In the genomic region with DNA sequence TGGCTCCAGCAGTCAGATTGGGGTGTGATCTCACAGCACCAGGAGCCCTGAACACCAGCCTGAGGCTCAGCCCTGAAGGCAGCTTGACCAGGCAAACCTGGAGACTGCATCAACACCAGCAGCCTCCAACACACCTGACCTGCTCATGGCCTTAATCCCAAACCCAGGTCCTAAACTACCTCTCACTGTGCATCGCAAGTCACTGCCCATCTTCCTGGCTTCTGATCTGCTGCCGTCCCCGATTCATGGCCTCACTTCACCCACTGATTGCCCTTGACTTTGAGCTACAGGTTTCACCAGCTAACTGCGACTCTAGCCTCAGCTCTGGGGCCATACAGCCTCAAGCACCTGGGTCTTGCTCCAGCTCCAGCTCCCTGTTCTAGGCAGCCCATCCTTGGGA, we compare ENCODE assay signal across 24 cellular contexts.
"Had no signal": no experiment of that assay in that cellular context is flagged by ENCODE, and none has a peak within 500 bp of the region (broad histone marks: within the 10 kb centered on the region; RNA-seq: fewer than 3 reads in every experiment).

No MANE protein-coding gene starts in this region.

- H3K9me3 ChIP-seq: colonic mucosa, gastrocnemius medialis, mucosa of descending colon, ovary, psoas muscle, thyroid gland had no signal

- H3K27ac ChIP-seq: colonic mucosa, epithelial cell of prostate, gastrocnemius medialis, ovary, psoas muscle, skin epidermis, thyroid gland had no signal

- H3K27me3 ChIP-seq: colonic mucosa, gastrocnemius medialis, ovary, thyroid gland had no signal

- H3K27ac Mint-ChIP-seq: dendritic cell treated with granulocyte-macrophage colony-stimulating factor and Interleukin-4, amounts not matched to agents 40 ng/mL and 50 ng/mL, for 4 days; memory B cell; mesothelial cell of epicardium; nephron progenitor cell had no signal

- H3K36me3 Mint-ChIP-seq: mesothelial cell of epicardium, naive B cell had no signal

- DNase-seq: colonic mucosa; effector CD8-positive, alpha-beta T cell; endodermal cell; foreskin fibroblast; gastrocnemius medialis; head of caudate nucleus; mucosa of descending colon; naive B cell; nephron progenitor cell; occipital lobe; ovary; psoas muscle; right cardiac atrium; stimulated activated CD4-positive, alpha-beta T cell treated with anti-CD3 and anti-CD28 coated beads, Interleukin-15, amount 100 ng/mL, for 24 hours; stimulated activated CD4-positive, alpha-beta T cell treated with anti-CD3 and anti-CD28 coated beads, Interleukin-2, amount 100 ng/mL, for 48 hours; stimulated activated naive CD4-positive, alpha-beta T cell; stimulated activated naive CD8-positive, alpha-beta T cell treated with anti-CD3 and anti-CD28 coated beads, Interleukin-15, amount 100 ng/mL, for 72 hours; thyroid gland had no signal

- H3K4me3 Mint-ChIP-seq: dendritic cell treated with granulocyte-macrophage colony-stimulating factor and Interleukin-4, amounts not matched to agents 40 ng/mL and 50 ng/mL, for 4 days; endodermal cell; memory B cell; mesothelial cell of epicardium; naive B cell; nephron progenitor cell; stimulated activated naive CD8-positive, alpha-beta T cell treated with anti-CD3 and anti-CD28 coated beads, Interleukin-15, amount 100 ng/mL, for 72 hours had no signal

- H3K27me3 Mint-ChIP-seq: dendritic cell treated with granulocyte-macrophage colony-stimulating factor and Interleukin-4, amounts not matched to agents 40 ng/mL and 50 ng/mL, for 4 days; stimulated activated naive CD8-positive, alpha-beta T cell treated with anti-CD3 and anti-CD28 coated beads, Interleukin-15, amount 100 ng/mL, for 72 hours had no signal

- ATAC-seq: gastrocnemius medialis; mucosa of descending colon; psoas muscle; right cardiac atrium; stimulated activated naive CD8-positive, alpha-beta T cell treated with anti-CD3 and anti-CD28 coated beads, Interleukin-15, amount 100 ng/mL, for 72 hours had no signal

- H3K4me3 ChIP-seq: colonic mucosa, gastrocnemius medialis, lung, mucosa of descending colon, ovary, psoas muscle, skin epidermis, thyroid gland had no signal

- H3K36me3 ChIP-seq: colonic mucosa, gastrocnemius medialis, ovary, thyroid gland had no signal

- H3K4me1 Mint-ChIP-seq: mesothelial cell of epicardium; stimulated activated naive CD8-positive, alpha-beta T cell treated with anti-CD3 and anti-CD28 coated beads, Interleukin-15, amount 100 ng/mL, for 72 hours had no signal

- H3K9me3 Mint-ChIP-seq: dendritic cell treated with granulocyte-macrophage colony-stimulating factor and Interleukin-4, amounts not matched to agents 40 ng/mL and 50 ng/mL, for 4 days; endodermal cell; memory B cell; mesothelial cell of epicardium; naive B cell; nephron progenitor cell; stimulated activated naive CD8-positive, alpha-beta T cell treated with anti-CD3 and anti-CD28 coated beads, Interleukin-15, amount 100 ng/mL, for 72 hours had no signal

- H3K4me1 ChIP-seq: colonic mucosa, gastrocnemius medialis, psoas muscle, thyroid gland had no signal
